8 cellular contexts compared by ENCODE assay signal in genomic region chr12:30753233-30753632, GRCh38. TPM values are rescaled to one million over a fixed set of nuclear protein-coding genes. Genes with fewer than 3 reads are reported as not detected.
A peak's percentile ranks its signal among the peaks of the same experiment; 100 is the strongest.
DNase-seq lines count a peak whose midpoint lies in the region; ATAC-seq and TF ChIP-seq lines count a peak whose summit lies in the region.

No MANE protein-coding gene starts in this region.

- peaks cover 3% of the 10 kb centered on the region for H3K27me3 Mint-ChIP-seq in HFFc6 (ENCODE audit: insufficient read depth)
- H3K27me3 Mint-ChIP-seq in T-helper 2 cell treated with Interferon-gamma antibody and Interleukin-4, amounts not matched to agents 5 μg/mL and 100 μg/mL, for 36 hours (ENCODE audit: low read depth) = no peaks in the 10 kb centered on the region

- no peaks in the 10 kb centered on the region for H3K9me3 Mint-ChIP-seq in HFFc6
- H3K9me3 Mint-ChIP-seq in T-helper 2 cell treated with Interferon-gamma antibody and Interleukin-4, amounts not matched to agents 5 μg/mL and 100 μg/mL, for 36 hours = no peaks in the 10 kb centered on the region

- intact Hi-C loops in upper lobe of right lung (cut with DNase I) = no loop called here

- peaks cover 64% of the 10 kb centered on the region for H3K4me1 Mint-ChIP-seq in HFFc6 (ENCODE audit: low read depth)
- H3K4me1 Mint-ChIP-seq in T-helper 2 cell treated with Interferon-gamma antibody and Interleukin-4, amounts not matched to agents 5 μg/mL and 100 μg/mL, for 36 hours (ENCODE audit: low read depth) = peaks cover 43% of the 10 kb centered on the region

- DNase-seq in D341Med (ENCODE audit: low spot score) (peak; percentile 50), HFFc6 (no peak), foreskin fibroblast (peak; percentile 30 to 52), upper lobe of right lung (no peak), SKM-1 treated with dmso at 0.1 percent for 144 hours (lab: John Stamatoyannopoulos, UW; ENCODE audit: unreplicated experiment) (no peak), GOT3 (lab: John Stamatoyannopoulos, UW) (no peak), NCI-H1436 treated with DMSO at 0.1 percent for 48 hours (lab: John Stamatoyannopoulos, UW) (no peak)
- no peak for DNase-seq in T-helper 2 cell treated with Interferon-gamma antibody and Interleukin-4, amounts not matched to agents 5 μg/mL and 100 μg/mL, for 36 hours (ENCODE audit: low spot score)

- no peaks in the 10 kb centered on the region for H3K36me3 ChIP-seq in upper lobe of right lung

- H3K27me3 ChIP-seq in upper lobe of right lung = no peaks in the 10 kb centered on the region

- peak overlapping the region; percentile 78; the same call in 1 of the 2 replicates for H3K27ac Mint-ChIP-seq in HFFc6
- no peak overlapping the region for H3K27ac Mint-ChIP-seq in T-helper 2 cell treated with Interferon-gamma antibody and Interleukin-4, amounts not matched to agents 5 μg/mL and 100 μg/mL, for 36 hours

- peaks cover 12% of the 10 kb centered on the region for H3K4me1 ChIP-seq in upper lobe of right lung

- peak overlapping the region; percentile 71 to 91 for H3K4me3 ChIP-seq in foreskin fibroblast (ENCODE audit: low read depth in 1 of 2, low read length in 2 of 2)
- H3K4me3 ChIP-seq in upper lobe of right lung = peak overlapping the region; percentile 85

- TF ChIP-seq CTCF in HFFc6 (IDR thresholded peaks at IDR 0.05) (peak; percentile 55), foreskin fibroblast (IDR thresholded peaks at IDR 0.05; ENCODE audit: low read depth, low read length) (peak; percentile 41), upper lobe of right lung (IDR thresholded peaks at IDR 0.05) (peak; percentile 6)

- peak overlapping the region; percentile 96 for H3K4me3 Mint-ChIP-seq in HFFc6
- H3K4me3 Mint-ChIP-seq in T-helper 2 cell treated with Interferon-gamma antibody and Interleukin-4, amounts not matched to agents 5 μg/mL and 100 μg/mL, for 36 hours = peak overlapping the region; percentile 93

- H3K36me3 Mint-ChIP-seq in HFFc6 (ENCODE audit: low read depth) = peaks cover 11% of the 10 kb centered on the region; the same call in 1 of the 2 replicates
- peaks cover 3% of the 10 kb centered on the region for H3K36me3 Mint-ChIP-seq in T-helper 2 cell treated with Interferon-gamma antibody and Interleukin-4, amounts not matched to agents 5 μg/mL and 100 μg/mL, for 36 hours (ENCODE audit: low read depth)

- no peaks in the 10 kb centered on the region for H3K9me3 ChIP-seq in upper lobe of right lung

- H3K27ac ChIP-seq in upper lobe of right lung = no peak overlapping the region

- ATAC-seq in upper lobe of right lung = no peak

RNA-seq across cellular contexts. Expression of gene CAPRIN2, which starts 1.5 kb away (rescaled TPM):
- total RNA-seq in HFFc6 (2021; fragmentation: NEBNext Ultra II Directional; extraction: Animal tissue kit (Norgen Biotek cat#: 25700)) = 10 to 100 TPM; 13.3 to 21.4 (median 19.1) TPM
- 17.2 TPM for total RNA-seq in upper lobe of right lung

RNA-seq across cellular contexts. Expression of gene IPO8, which starts 57.6 kb away (rescaled TPM):
- 10 to 100 TPM; 44.4 to 53.3 (median 44.7) TPM for total RNA-seq in HFFc6 (2021; fragmentation: NEBNext Ultra II Directional; extraction: Animal tissue kit (Norgen Biotek cat#: 25700))
- 48.3 TPM for total RNA-seq in upper lobe of right lung

Comparison
In these comparisons a context has a peak if more than half of its experiments do, and no peak if none do; other contexts are left out.
1. DNase-seq: peak in D341Med (single experiment) and foreskin fibroblast (2 of 2); none in HFFc6 (single experiment), T-helper 2 cell treated with Interferon-gamma antibody and Interleukin-4, amounts not matched to agents 5 μg/mL and 100 μg/mL, for 36 hours (single experiment), upper lobe of right lung (single experiment), SKM-1 treated with dmso at 0.1 percent for 144 hours (single experiment), GOT3 (single experiment) and NCI-H1436 treated with DMSO at 0.1 percent for 48 hours (single experiment).
2. Peak in every context shown above with its lines, with median percentiles within 50 percentile points of each other: CTCF ChIP-seq.